ENCODE assay signal across 32 cellular contexts in the genomic region with DNA sequence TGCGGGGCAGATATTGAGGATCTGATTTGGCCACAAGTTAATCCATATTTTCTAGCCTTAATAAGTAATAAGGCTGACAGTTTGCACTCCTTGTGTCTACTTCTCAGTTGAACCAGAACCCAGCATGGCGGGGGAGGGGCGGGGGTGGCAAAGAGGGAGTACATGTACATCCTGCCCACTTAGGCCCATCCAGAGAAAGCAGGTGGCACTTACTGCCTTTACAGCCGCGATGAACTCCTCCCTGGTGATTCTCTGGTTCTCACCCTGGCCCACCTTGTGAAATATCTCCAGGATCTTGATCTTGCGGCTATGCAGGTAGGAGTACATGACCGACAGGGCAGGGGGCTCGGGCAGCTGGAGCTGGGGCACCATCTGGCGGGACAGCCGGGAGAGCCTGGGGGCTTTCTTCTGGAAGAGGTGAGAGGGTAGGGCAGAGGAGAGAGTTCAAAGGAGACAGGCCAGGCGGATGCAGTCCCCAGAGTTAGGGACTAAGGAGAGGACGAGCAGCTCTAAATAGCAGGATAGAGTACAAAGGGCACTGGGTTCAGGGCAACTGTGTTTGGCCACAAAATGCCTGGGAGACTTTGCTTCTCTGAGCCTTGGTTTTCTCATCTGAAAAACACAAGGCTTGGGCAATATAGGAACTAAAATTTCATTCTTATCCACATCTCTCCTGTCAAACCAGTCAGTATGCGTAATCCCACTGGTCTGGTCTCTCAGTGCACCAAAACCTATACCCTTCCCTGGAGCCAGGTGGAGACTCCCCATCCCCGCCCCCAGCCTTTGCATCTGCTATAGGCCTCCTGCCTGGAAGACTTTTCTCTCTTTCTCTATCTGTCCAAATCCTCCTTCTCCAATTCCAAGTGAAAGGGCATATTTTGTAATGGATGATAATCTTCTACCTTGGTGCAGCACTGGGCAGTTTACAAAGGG. TPM values are rescaled to one million over a fixed set of nuclear protein-coding genes. Genes with fewer than 3 reads are reported as not detected.
DNase-seq lines count a peak whose midpoint lies in the region; ATAC-seq, FAIRE-seq and TF ChIP-seq lines count a peak whose summit lies in the region.
"Had no signal": no experiment of that assay in that cellular context is flagged by ENCODE, and none has a peak within 500 bp of the region (broad histone marks: within the 10 kb centered on the region; RNA-seq: fewer than 3 reads in every experiment).

No MANE protein-coding gene starts in this region.

- H4K20me1 ChIP-seq in GM23338 (replicated peaks; ENCODE audit: insufficient read depth) (no peaks in the 10 kb centered on the region), HepG2 (ENCODE audit: insufficient read depth, low read length) (no peaks in the 10 kb centered on the region), smooth muscle cell (ENCODE audit: low read depth) (no peaks in the 10 kb centered on the region)

- CTCF ChIA-PET in HepG2 (lab: Yijun Ruan, JAX; ENCODE audit: low intra/inter-chr PET ratio, low total read pairs) = no interaction called here

- in situ Hi-C loops in HepG2 (cut with HindIII; ENCODE audit: extremely low pct_ligation_motif_present, low pct_unique_long_range_greater_than_20kb) = no loop called here

- POLR2A ChIA-PET in HepG2 (lab: Yijun Ruan, JAX) = interaction anchor here (0.8 to 1.3 kb wide), 3 partner anchors 11 to 102 kb away, joined by 3 to 6 read pairs (median 3); a partner anchor contains a TSS

- DNase-seq in GM23338 (ENCODE audit: low spot score) = no peak
- DNase-seq in NCI-H526 treated with DMSO at 0.1 percent for 48 hours (lab: John Stamatoyannopoulos, UW) = peak; percentile 8
- DNase-seq in HepG2 (ENCODE audit: low spot score) = peak; percentile 64
- DNase-seq in smooth muscle cell (lab: John Stamatoyannopoulos, UW; ENCODE audit: unreplicated experiment) = no peak
- no peak for DNase-seq in SK-N-DZ (ENCODE audit: low spot score)
- DNase-seq in NAMALWA (ENCODE audit: low spot score) = no peak
- no peak for DNase-seq in Ammon's horn (ENCODE audit: low spot score)
- DNase-seq: activated CD4-positive, alpha-beta T cell treated with anti-CD3 and anti-CD28 coated beads, Interleukin-2, amount 10 ng/mL, durations not matched to agents 24 days and 14 days; activated gamma-delta T cell; activated naive CD8-positive, alpha-beta T cell treated with anti-CD3 and anti-CD28 coated beads, Interleukin-2, amount 10 ng/mL, durations not matched to agents 7 days and 5 days; activated T-cell treated with anti-CD3 and anti-CD28 coated beads, Interleukin-2, amount 50 U/mL, for 4 hours; colonic mucosa; effector CD8-positive, alpha-beta T cell; mucosa of descending colon; NCI-H1048; NCI-H1694; NCI-H774; stimulated activated CD4-positive, alpha-beta T cell treated with anti-CD3 and anti-CD28 coated beads, Interleukin-1b, Interleukin-23, amount 100 ng/mL, for 48 hours; stomach; T-cell; thyroid gland; WERI-Rb-1 had no signal

- intact Hi-C loops in HepG2 (cut with micrococcal nuclease; ENCODE audit: unreplicated experiment) = loop anchor here (5.0 kb wide), 1 partner anchor 461 kb away; no protein-coding TSS in a partner anchor

- H3K36me3 Mint-ChIP-seq in GM23338 (ENCODE audit: low read depth) = no peaks in the 10 kb centered on the region
- H3K36me3 Mint-ChIP-seq: activated naive CD8-positive, alpha-beta T cell treated with anti-CD3 and anti-CD28 coated beads, Interleukin-2, amount 10 ng/mL, durations not matched to agents 7 days and 5 days; natural killer cell treated with Interleukin-12 subunit alpha and Interleukin-12 subunit beta and Interleukin-15 and Interleukin-18, amount 100 ng/mL, for 72 hours had no signal

- TF ChIP-seq CTCF in GM23338 (conservative IDR thresholded peaks at IDR 0.05; ENCODE audit: low read depth in 2 of 2) (no peak), HepG2 (CRISPR knock-in tag; IDR thresholded peaks at IDR 0.05) (peak; percentile 52), smooth muscle cell (IDR thresholded peaks at IDR 0.05; ENCODE audit: borderline replicate concordance, insufficient read depth, poor library complexity, severe bottlenecking) (no peak)

- peak; percentile 89 for FAIRE-seq in HepG2 (lab: Jason Lieb, UNC)
- FAIRE-seq: G401.6 had no signal

- no peaks in the 10 kb centered on the region for H3F3A ChIP-seq in GM23338 (replicated peaks; ENCODE audit: low read depth)
- peaks cover 8% of the 10 kb centered on the region for H3F3A ChIP-seq in smooth muscle cell (ENCODE audit: low read depth)

- 20% methylated on average over 12 of the region's 14 CpGs for WGBS in HepG2 (ENCODE audit: low lambda C conversion rate)
- WGBS in smooth muscle cell (ENCODE audit: low lambda C conversion rate) = 89% methylated on average over 14 of the region's 14 CpGs

- no peak overlapping the region for H3K27ac Mint-ChIP-seq in GM23338
- H3K27ac Mint-ChIP-seq: activated CD4-positive, alpha-beta T cell treated with anti-CD3 and anti-CD28 coated beads, Interleukin-2, amount 10 ng/mL, durations not matched to agents 24 days and 14 days; activated naive CD8-positive, alpha-beta T cell treated with anti-CD3 and anti-CD28 coated beads, Interleukin-2, amount 10 ng/mL, durations not matched to agents 7 days and 5 days; T-cell had no signal

- H3K36me3 ChIP-seq in GM23338 (ENCODE audit: insufficient read depth) = no peaks in the 10 kb centered on the region
- H3K36me3 ChIP-seq in HepG2 (replicated peaks in 1 of 2; ENCODE audit: control insufficient read depth in 1 of 2, insufficient read depth in 2 of 2, low read length in 2 of 2) = no peaks in the 10 kb centered on the region
- H3K36me3 ChIP-seq in smooth muscle cell (ENCODE audit: low read depth) = no peaks in the 10 kb centered on the region
- H3K36me3 ChIP-seq: ascending aorta, cardiac muscle cell, colonic mucosa, SJSA1, stomach, thyroid gland, WERI-Rb-1 had no signal

- TF ChIP-seq EP300 in HepG2 (IDR thresholded peaks at IDR 0.05; ENCODE audit: low read depth in 2 of 2, low read length in 2 of 2) (no peak), HepG2 (CRISPR knock-in tag; IDR thresholded peaks at IDR 0.05; ENCODE audit: borderline replicate concordance) (no peak)

- peaks cover 16% of the 10 kb centered on the region for H3K27me3 Mint-ChIP-seq in GM23338 (ENCODE audit: insufficient read depth, low read depth, poor library complexity)
- H3K27me3 Mint-ChIP-seq: activated CD4-positive, alpha-beta T cell treated with anti-CD3 and anti-CD28 coated beads, Interleukin-2, amount 10 ng/mL, durations not matched to agents 24 days and 14 days; T-cell had no signal

- H3K4me3 Mint-ChIP-seq in GM23338 = no peak overlapping the region
- H3K4me3 Mint-ChIP-seq: activated CD4-positive, alpha-beta T cell treated with anti-CD3 and anti-CD28 coated beads, Interleukin-2, amount 10 ng/mL, durations not matched to agents 24 days and 14 days; activated naive CD8-positive, alpha-beta T cell treated with anti-CD3 and anti-CD28 coated beads, Interleukin-2, amount 10 ng/mL, durations not matched to agents 7 days and 5 days; activated T-cell treated with anti-CD3 and anti-CD28 coated beads, Interleukin-2, amount 50 U/mL, for 4 hours; natural killer cell treated with Interleukin-12 subunit alpha and Interleukin-12 subunit beta and Interleukin-15 and Interleukin-18, amount 100 ng/mL, for 72 hours; T-cell had no signal

- H3K4me1 ChIP-seq in GM23338 (ENCODE audit: insufficient read depth) (no peaks in the 10 kb centered on the region; the same call in 1 of the 2 replicates), HepG2 (ENCODE audit: insufficient read depth, low read length) (peaks cover 81% of the 10 kb centered on the region), smooth muscle cell (ENCODE audit: low read depth) (no peaks in the 10 kb centered on the region)
- H3K4me1 ChIP-seq: ascending aorta, colonic mucosa had no signal

- H3K9me2 ChIP-seq in GM23338 (ENCODE audit: insufficient read depth) = no peaks in the 10 kb centered on the region

- peak; percentile 73 for ATAC-seq in GM23338
- ATAC-seq in HepG2 = peak; percentile 76
- ATAC-seq: activated T-cell treated with anti-CD3 and anti-CD28 coated beads, Interleukin-2, amount 50 U/mL, for 4 hours; mucosa of descending colon; natural killer cell treated with Interleukin-12 subunit alpha and Interleukin-12 subunit beta and Interleukin-15 and Interleukin-18, amount 100 ng/mL, for 72 hours; T-cell had no signal

- peaks cover 11% of the 10 kb centered on the region; the same call in 2 of the 3 replicates for H3K4me1 Mint-ChIP-seq in GM23338
- H3K4me1 Mint-ChIP-seq: activated CD4-positive, alpha-beta T cell treated with anti-CD3 and anti-CD28 coated beads, Interleukin-2, amount 10 ng/mL, durations not matched to agents 24 days and 14 days; activated naive CD8-positive, alpha-beta T cell treated with anti-CD3 and anti-CD28 coated beads, Interleukin-2, amount 10 ng/mL, durations not matched to agents 7 days and 5 days; T-cell had no signal

- no peak overlapping the region for H2AFZ ChIP-seq in GM23338
- no peak overlapping the region for H2AFZ ChIP-seq in HepG2 (ENCODE audit: low read length)
- H2AFZ ChIP-seq in smooth muscle cell (ENCODE audit: low read depth) = no peak overlapping the region

- H3K9me3 Mint-ChIP-seq in GM23338 = no peaks in the 10 kb centered on the region; the same call in 2 of the 3 replicates
- H3K9me3 Mint-ChIP-seq: activated CD4-positive, alpha-beta T cell treated with anti-CD3 and anti-CD28 coated beads, Interleukin-2, amount 10 ng/mL, durations not matched to agents 24 days and 14 days; activated naive CD8-positive, alpha-beta T cell treated with anti-CD3 and anti-CD28 coated beads, Interleukin-2, amount 10 ng/mL, durations not matched to agents 7 days and 5 days; activated T-cell treated with anti-CD3 and anti-CD28 coated beads, Interleukin-2, amount 50 U/mL, for 4 hours; natural killer cell treated with Interleukin-12 subunit alpha and Interleukin-12 subunit beta and Interleukin-15 and Interleukin-18, amount 100 ng/mL, for 72 hours; T-cell had no signal

- H3K27ac ChIP-seq in GM23338 (ENCODE audit: low read depth) = no peak overlapping the region
- peak overlapping the region; percentile 59 for H3K27ac ChIP-seq in HepG2 (ENCODE audit: extremely low read length, insufficient read depth, low read length)
- peak overlapping the region; percentile 42 for H3K27ac ChIP-seq in smooth muscle cell (ENCODE audit: low read depth)
- H3K27ac ChIP-seq: ascending aorta, C4-2B, cardiac muscle cell, colonic mucosa, SJSA1, WERI-Rb-1 had no signal

- BruUV-seq in HepG2 (replicated peaks; lab: Mats Ljungman, UMichigan) = no TSS peak

- H3K27me3 ChIP-seq in GM23338 (ENCODE audit: insufficient read depth) = no peaks in the 10 kb centered on the region
- H3K27me3 ChIP-seq in HepG2 (ENCODE audit: control insufficient read depth in 1 of 2, insufficient read depth in 2 of 2, low read length in 2 of 2) = no peaks in the 10 kb centered on the region
- no peaks in the 10 kb centered on the region for H3K27me3 ChIP-seq in smooth muscle cell (ENCODE audit: low read depth)
- H3K27me3 ChIP-seq: ascending aorta, cardiac muscle cell, colonic mucosa, SJSA1, stomach, thyroid gland had no signal

- H3K4me3 ChIP-seq in GM23338 (no peak overlapping the region), HepG2 (replicated peaks in 1 of 3; ENCODE audit: insufficient read depth in 1 of 3, low read depth in 2 of 3, low read length in 3 of 3) (peak overlapping the region; percentile 35 to 61 (median 37); a peak in 5 of 6 replicates), smooth muscle cell (no peak overlapping the region)
- H3K4me3 ChIP-seq: ascending aorta, cardiac muscle cell, colonic mucosa, lung, mucosa of descending colon, SJSA1, stomach, thyroid gland had no signal

- H3K4me2 ChIP-seq in GM23338 (no peak overlapping the region), HepG2 (ENCODE audit: low read depth, low read length) (peak overlapping the region; percentile 76), smooth muscle cell (no peak overlapping the region)

- H3K9me3 ChIP-seq in HepG2 (ENCODE audit: low read length) (no peaks in the 10 kb centered on the region), smooth muscle cell (replicated peaks; ENCODE audit: low read depth) (no peaks in the 10 kb centered on the region)
- H3K9me3 ChIP-seq: ascending aorta, Caco-2, colonic mucosa, mucosa of descending colon, SJSA1, stomach, thyroid gland had no signal

- TF ChIP-seq RAD21 in HepG2 (CRISPR knock-in tag; IDR thresholded peaks at IDR 0.05) = no peak; the same call in 1 of the 2 replicates

- TF ChIP-seq POLR2A in HepG2 (IDR thresholded peaks at IDR 0.05; ENCODE audit: insufficient read depth in 1 of 2, low read depth in 2 of 2, low read length in 2 of 2) = no peak

- peak overlapping the region; percentile 35; the same call in 1 of the 2 replicates for H3K9ac ChIP-seq in HepG2 (ENCODE audit: insufficient read depth, low read depth, low read length)
- no peak overlapping the region for H3K9ac ChIP-seq in smooth muscle cell (ENCODE audit: low read depth)

- H3K79me2 ChIP-seq in GM23338 (replicated peaks; ENCODE audit: insufficient read depth) (no peaks in the 10 kb centered on the region), HepG2 (ENCODE audit: insufficient read depth, low read length) (no peaks in the 10 kb centered on the region), smooth muscle cell (ENCODE audit: low read depth) (no peaks in the 10 kb centered on the region)

RNA-seq across cellular contexts. Expression of a gene that starts 10.1 kb away (rescaled TPM):
- 0.24 and 0.54 TPM in 2 replicates for total RNA-seq in GM23338 (2014; rRNA removed; shearing (Covaris generic))
- polyA plus RNA-seq in GM23338 (2016; fragmentation: Nextera tagmentation; extraction: Ambion mirVana) = 0.17 and 0.65 TPM in 2 replicates
- 0.11 and 0.31 TPM in 2 replicates for total RNA-seq in HepG2 (2016; rRNA removed; fragmentation: Illumina TruSeq; extraction: Trizol)
- 0.18 TPM in 1 of 2 replicates, not detected in the other for total RNA-seq in HepG2 (2016; cell fraction: cytosol; rRNA removed; fragmentation: Illumina TruSeq; extraction: Trizol; ENCODE audit: low read depth)
- 0.07 and 0.26 TPM in 2 replicates for total RNA-seq in HepG2 (2016; cell fraction: insoluble cytoplasmic fraction; rRNA removed; fragmentation: Illumina TruSeq; extraction: Trizol)
- 0.14 and 0.15 TPM in 2 replicates for total RNA-seq in HepG2 (2016; cell fraction: membrane; rRNA removed; fragmentation: Illumina TruSeq; extraction: Trizol)
- total RNA-seq in HepG2 (2016; cell fraction: nucleus; rRNA removed; fragmentation: Illumina TruSeq; extraction: Trizol) = 0.34 and 0.50 TPM in 2 replicates
- polyA plus RNA-seq in HepG2 (2011; rRNA removed) = 2.4 and 2.9 TPM in 2 replicates
- 1.3 and 1.4 TPM in 2 replicates for polyA plus RNA-seq in HepG2 (2011; cell fraction: cytosol; rRNA removed)
- 9.6 and 10.2 TPM in 2 replicates for polyA plus RNA-seq in HepG2 (2011; cell fraction: nucleus; rRNA removed)
- 2.4 and 3.5 TPM in 2 replicates for polyA plus RNA-seq in HepG2 (2012)
- 0.06 and 0.17 TPM in 2 replicates for polyA plus RNA-seq in HepG2 (2016; cell fraction: cytosol; fragmentation: Illumina TruSeq; extraction: Trizol; ENCODE audit: low read depth)
- 0.33 and 0.35 TPM in 2 replicates for polyA plus RNA-seq in HepG2 (2016; cell fraction: insoluble cytoplasmic fraction; fragmentation: Illumina TruSeq; extraction: Trizol; ENCODE audit: low read depth)
- polyA plus RNA-seq in HepG2 (2016; cell fraction: membrane; fragmentation: Illumina TruSeq; extraction: Trizol; ENCODE audit: low read depth) = 0.15 and 0.24 TPM in 2 replicates
- polyA plus RNA-seq in HepG2 (2016; cell fraction: nucleus; fragmentation: Illumina TruSeq; extraction: Trizol; ENCODE audit: insufficient read depth, low read depth) = 0.92 and 1.5 TPM in 2 replicates
- polyA minus RNA-seq in HepG2 (2011; rRNA and poly(A)+ RNA removed; ENCODE audit: low replicate concordance) = 1.9 and 2.0 TPM in 2 replicates
- 0.70 and 0.89 TPM in 2 replicates for polyA minus RNA-seq in HepG2 (2011; cell fraction: cytosol; rRNA and poly(A)+ RNA removed)
- polyA minus RNA-seq in HepG2 (2011; cell fraction: nucleus; rRNA and poly(A)+ RNA removed) = 3.9 and 4.8 TPM in 2 replicates
- 0.09 and 0.76 TPM in 2 replicates for total RNA-seq in smooth muscle cell
- polyA plus RNA-seq in smooth muscle cell = 0.90 TPM in 1 of 2 replicates, not detected in the other
- not detected in 2 replicates for polyA plus RNA-seq in SK-N-DZ (2014; cell fraction: cytosol; rRNA removed)
- polyA plus RNA-seq in SK-N-DZ (2014; cell fraction: nucleus; rRNA removed) = 0.08 TPM in 1 of 2 replicates, not detected in the other
- total RNA-seq: ascending aorta, epithelial cell of proximal tubule, RPMI7951, SJSA1 had no signal

RNA-seq across cellular contexts. Expression of a gene that starts 21.4 kb away (rescaled TPM):
- total RNA-seq in GM23338 (2014; rRNA removed; shearing (Covaris generic)) = 26.4 and 33.9 TPM in 2 replicates
- polyA plus RNA-seq in GM23338 (2016; fragmentation: Nextera tagmentation; extraction: Ambion mirVana) (51.8 and 59.3 TPM in 2 replicates), HepG2 (2011; rRNA removed) (13.7 and 14.9 TPM in 2 replicates), smooth muscle cell (26.5 and 26.8 TPM in 2 replicates)
- total RNA-seq in HepG2 (2016; rRNA removed; fragmentation: Illumina TruSeq; extraction: Trizol) (25.3 and 26.9 TPM in 2 replicates), smooth muscle cell (23.1 and 28.9 TPM in 2 replicates)
- total RNA-seq in HepG2 (2016; cell fraction: cytosol; rRNA removed; fragmentation: Illumina TruSeq; extraction: Trizol; ENCODE audit: low read depth) = 5.2 and 7.0 TPM in 2 replicates
- 25.0 and 27.0 TPM in 2 replicates for total RNA-seq in HepG2 (2016; cell fraction: insoluble cytoplasmic fraction; rRNA removed; fragmentation: Illumina TruSeq; extraction: Trizol)
- total RNA-seq in HepG2 (2016; cell fraction: membrane; rRNA removed; fragmentation: Illumina TruSeq; extraction: Trizol) = 11.5 and 12.6 TPM in 2 replicates
- 30.2 and 35.1 TPM in 2 replicates for total RNA-seq in HepG2 (2016; cell fraction: nucleus; rRNA removed; fragmentation: Illumina TruSeq; extraction: Trizol)
- polyA plus RNA-seq in HepG2 (2011; cell fraction: cytosol; rRNA removed) = 4.8 and 4.9 TPM in 2 replicates
- polyA plus RNA-seq in HepG2 (2011; cell fraction: nucleus; rRNA removed) = 22.5 and 26.7 TPM in 2 replicates
- 10.8 and 12.2 TPM in 2 replicates for polyA plus RNA-seq in HepG2 (2012)
- 1.9 and 2.1 TPM in 2 replicates for polyA plus RNA-seq in HepG2 (2016; cell fraction: cytosol; fragmentation: Illumina TruSeq; extraction: Trizol; ENCODE audit: low read depth)
- 21.7 and 24.1 TPM in 2 replicates for polyA plus RNA-seq in HepG2 (2016; cell fraction: insoluble cytoplasmic fraction; fragmentation: Illumina TruSeq; extraction: Trizol; ENCODE audit: low read depth)
- polyA plus RNA-seq in HepG2 (2016; cell fraction: membrane; fragmentation: Illumina TruSeq; extraction: Trizol; ENCODE audit: low read depth) = 4.6 and 5.5 TPM in 2 replicates
- 43.7 and 51.7 TPM in 2 replicates for polyA plus RNA-seq in HepG2 (2016; cell fraction: nucleus; fragmentation: Illumina TruSeq; extraction: Trizol; ENCODE audit: insufficient read depth, low read depth)
- 6.9 and 16.7 TPM in 2 replicates for polyA minus RNA-seq in HepG2 (2011; rRNA and poly(A)+ RNA removed; ENCODE audit: low replicate concordance)
- polyA minus RNA-seq in HepG2 (2011; cell fraction: cytosol; rRNA and poly(A)+ RNA removed) = 4.8 and 6.9 TPM in 2 replicates
- polyA minus RNA-seq in HepG2 (2011; cell fraction: nucleus; rRNA and poly(A)+ RNA removed) = 32.4 and 39.8 TPM in 2 replicates
- polyA plus RNA-seq in SK-N-DZ (2014; cell fraction: cytosol; rRNA removed) = 26.7 and 31.4 TPM in 2 replicates
- 62.4 and 67.7 TPM in 2 replicates for polyA plus RNA-seq in SK-N-DZ (2014; cell fraction: nucleus; rRNA removed)

RNA-seq across cellular contexts. Expression of a gene that starts 21.7 kb away (rescaled TPM):
- 30.2 and 38.8 TPM in 2 replicates for total RNA-seq in GM23338 (2014; rRNA removed; shearing (Covaris generic))
- polyA plus RNA-seq in GM23338 (2016; fragmentation: Nextera tagmentation; extraction: Ambion mirVana) (10.2 and 10.9 TPM in 2 replicates), HepG2 (2011; rRNA removed) (9.1 and 10.1 TPM in 2 replicates), smooth muscle cell (13.2 and 13.4 TPM in 2 replicates)
- total RNA-seq in HepG2 (2016; rRNA removed; fragmentation: Illumina TruSeq; extraction: Trizol) (10.3 and 10.8 TPM in 2 replicates), smooth muscle cell (17.3 and 17.4 TPM in 2 replicates)
- total RNA-seq in HepG2 (2016; cell fraction: cytosol; rRNA removed; fragmentation: Illumina TruSeq; extraction: Trizol; ENCODE audit: low read depth) = 1.7 and 3.1 TPM in 2 replicates
- total RNA-seq in HepG2 (2016; cell fraction: insoluble cytoplasmic fraction; rRNA removed; fragmentation: Illumina TruSeq; extraction: Trizol) = 9.7 and 10.0 TPM in 2 replicates
- 3.2 and 3.8 TPM in 2 replicates for total RNA-seq in HepG2 (2016; cell fraction: membrane; rRNA removed; fragmentation: Illumina TruSeq; extraction: Trizol)
- 13.1 and 17.6 TPM in 2 replicates for total RNA-seq in HepG2 (2016; cell fraction: nucleus; rRNA removed; fragmentation: Illumina TruSeq; extraction: Trizol)
- polyA plus RNA-seq in HepG2 (2011; cell fraction: cytosol; rRNA removed) = 6.0 and 7.1 TPM in 2 replicates
- 39.5 and 68.7 TPM in 2 replicates for polyA plus RNA-seq in HepG2 (2011; cell fraction: nucleus; rRNA removed)
- polyA plus RNA-seq in HepG2 (2012) = 8.5 and 8.9 TPM in 2 replicates
- polyA plus RNA-seq in HepG2 (2016; cell fraction: cytosol; fragmentation: Illumina TruSeq; extraction: Trizol; ENCODE audit: low read depth) = 1.0 and 2.0 TPM in 2 replicates
- 6.8 and 7.9 TPM in 2 replicates for polyA plus RNA-seq in HepG2 (2016; cell fraction: insoluble cytoplasmic fraction; fragmentation: Illumina TruSeq; extraction: Trizol; ENCODE audit: low read depth)
- polyA plus RNA-seq in HepG2 (2016; cell fraction: membrane; fragmentation: Illumina TruSeq; extraction: Trizol; ENCODE audit: low read depth) = 1.5 and 2.2 TPM in 2 replicates
- 31.1 and 32.0 TPM in 2 replicates for polyA plus RNA-seq in HepG2 (2016; cell fraction: nucleus; fragmentation: Illumina TruSeq; extraction: Trizol; ENCODE audit: insufficient read depth, low read depth)
- 44.2 and 53.6 TPM in 2 replicates for polyA minus RNA-seq in HepG2 (2011; rRNA and poly(A)+ RNA removed; ENCODE audit: low replicate concordance)
- 4.7 and 7.2 TPM in 2 replicates for polyA minus RNA-seq in HepG2 (2011; cell fraction: cytosol; rRNA and poly(A)+ RNA removed)
- polyA minus RNA-seq in HepG2 (2011; cell fraction: nucleus; rRNA and poly(A)+ RNA removed) = 22.0 and 30.6 TPM in 2 replicates
- 13.9 and 17.5 TPM in 2 replicates for polyA plus RNA-seq in SK-N-DZ (2014; cell fraction: cytosol; rRNA removed)
- polyA plus RNA-seq in SK-N-DZ (2014; cell fraction: nucleus; rRNA removed) = 44.4 and 52.4 TPM in 2 replicates

Comparison
In these comparisons a context has a peak if more than half of its experiments do, and no peak if none do; other contexts are left out.
1. DNase-seq: peak in NCI-H526 treated with DMSO at 0.1 percent for 48 hours (single experiment) and HepG2 (single experiment); none in GM23338 (single experiment), smooth muscle cell (single experiment), SK-N-DZ (single experiment), NAMALWA (single experiment) and Ammon's horn (single experiment).
2. H3K4me3 ChIP-seq: peak in HepG2 (3 of 3); none in GM23338 (single experiment) and smooth muscle cell (single experiment).